ENCODE assay signal across 9 cellular contexts in the genomic region with DNA sequence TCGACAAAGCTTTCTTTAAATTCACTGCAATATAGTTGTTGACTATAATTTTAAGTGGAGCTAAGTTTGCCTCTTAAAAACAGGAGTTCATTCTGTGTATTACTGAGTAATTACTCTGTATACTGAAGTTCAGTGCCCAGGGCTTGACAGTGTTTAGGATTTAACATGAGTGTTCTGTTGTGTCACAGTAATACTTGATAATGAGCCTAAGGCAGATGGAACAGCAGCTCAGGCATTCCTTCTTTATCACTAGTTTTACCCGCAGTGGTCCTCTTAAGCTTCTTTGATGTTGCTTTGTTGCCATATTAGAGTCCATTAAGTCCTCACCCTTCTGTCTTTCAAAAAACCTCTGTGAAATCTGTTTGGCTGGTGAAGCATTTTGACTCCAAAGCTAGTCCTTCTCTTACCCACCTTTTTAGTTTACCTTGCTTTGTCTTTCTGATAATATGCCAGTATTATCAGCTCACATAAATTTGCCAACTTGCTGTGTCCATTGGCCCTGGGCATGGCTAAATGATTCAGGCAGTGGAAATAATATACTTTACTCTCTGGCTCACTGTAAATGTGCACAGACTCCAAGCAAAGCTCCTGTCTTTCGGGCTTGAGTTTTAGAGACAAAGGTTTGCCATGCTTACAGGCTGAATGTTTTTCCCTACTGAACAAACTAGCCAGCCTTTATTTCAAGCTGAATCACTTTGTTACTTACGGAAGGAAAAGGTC. TPM values are rescaled to one million over a fixed set of nuclear protein-coding genes. Genes with fewer than 3 reads are reported as not detected.
DNase-seq lines count a peak whose midpoint lies in the region; ATAC-seq and TF ChIP-seq lines count a peak whose summit lies in the region.
"Had no signal": no experiment of that assay in that cellular context is flagged by ENCODE, and none has a peak within 500 bp of the region (broad histone marks: within the 10 kb centered on the region; RNA-seq: fewer than 3 reads in every experiment).

No MANE protein-coding gene starts in this region.

- peak overlapping the region in 3 of 11 experiments; percentile 5 to 18 (median 11); a peak in 3 of 22 replicates for H3K27ac ChIP-seq in BLaER1 treated with 17β-estradiol and CSF1 and Interleukin-3, amounts not matched to agents 10 nM and 100 nM

- no peak for TF ChIP-seq CTCF in Loucy (conservative IDR thresholded peaks at IDR 0.05; ENCODE audit: low read length)

- H3K36me3 Mint-ChIP-seq in central memory CD8-positive, alpha-beta T cell (ENCODE audit: insufficient read depth) = peaks cover 31% of the 10 kb centered on the region
- peaks cover 12 to 15% of the 10 kb centered on the region in 2 donors for H3K36me3 Mint-ChIP-seq in naive B cell

- peaks cover 7 to 87% (median 49%) of the 10 kb centered on the region in 11 experiments; a peak in 18 of 22 replicates for H4K20me1 ChIP-seq in BLaER1 treated with 17β-estradiol and CSF1 and Interleukin-3, amounts not matched to agents 10 nM and 100 nM
- peaks cover 82% of the 10 kb centered on the region for H4K20me1 ChIP-seq in Loucy (ENCODE audit: insufficient read depth, low read length, poor library complexity, severe bottlenecking)

- no peaks in the 10 kb centered on the region for H3K27me3 ChIP-seq in BLaER1 treated with 17β-estradiol and CSF1 and Interleukin-3, amounts not matched to agents 10 nM and 100 nM
- no peaks in the 10 kb centered on the region for H3K27me3 ChIP-seq in Loucy (ENCODE audit: insufficient read depth, low read length, poor library complexity, severe bottlenecking)

- peak overlapping the region in 2 of 11 experiments; percentile 7 to 26; a peak in 2 of 22 replicates for H3K9ac ChIP-seq in BLaER1 treated with 17β-estradiol and CSF1 and Interleukin-3, amounts not matched to agents 10 nM and 100 nM
- H3K9ac ChIP-seq in Loucy (ENCODE audit: low read depth, low read length, poor library complexity, severe bottlenecking) = peak overlapping the region; percentile 11

- H3K36me3 ChIP-seq in BLaER1 treated with 17β-estradiol and CSF1 and Interleukin-3, amounts not matched to agents 10 nM and 100 nM = peaks cover 54 to 82% (median 68%) of the 10 kb centered on the region in 11 experiments
- H3K36me3 ChIP-seq in Loucy (ENCODE audit: insufficient read depth, low read length) = peaks cover 48% of the 10 kb centered on the region

- peaks cover 4% of the 10 kb centered on the region; the same call in 1 of the 2 replicates for H3F3A ChIP-seq in Loucy (ENCODE audit: low read depth)

- peak overlapping the region; percentile 92 for H3K27ac Mint-ChIP-seq in central memory CD8-positive, alpha-beta T cell (ENCODE audit: low read depth)
- peak overlapping the region; percentile 24 to 87 (median 58) for H3K27ac Mint-ChIP-seq in naive B cell

- H3K4me3 ChIP-seq in BLaER1 treated with 17β-estradiol and CSF1 and Interleukin-3, amounts not matched to agents 10 nM and 100 nM = no peak overlapping the region
- peak overlapping the region; percentile 43 for H3K4me3 ChIP-seq in Loucy (ENCODE audit: low read length, poor library complexity, severe bottlenecking)

- DNase-seq in central memory CD8-positive, alpha-beta T cell (ENCODE audit: low spot score in 2 of 2) = no peak
- DNase-seq in naive B cell (no peak), NCI-H1105 treated with DMSO at 0.1 percent for 48 hours (lab: John Stamatoyannopoulos, UW) (no peak), iPS-NIHi11 (ENCODE audit: low spot score) (no peak), NCI-H1694 (lab: John Stamatoyannopoulos, UW) (no peak)
- no peak for DNase-seq in stimulated activated naive CD4-positive, alpha-beta T cell treated with Interleukin-2 at 50 U/mL for 16 hours (lab: John Stamatoyannopoulos, UW)
- DNase-seq: DMS79 treated with DMSO at 0.1 percent for 48 hours had no signal

- peak overlapping the region; percentile 60 for H3K4me3 Mint-ChIP-seq in central memory CD8-positive, alpha-beta T cell
- peak overlapping the region in 2 of 8 donors; percentile 2 to 31 for H3K4me3 Mint-ChIP-seq in naive B cell

- H3K4me1 ChIP-seq in BLaER1 treated with 17β-estradiol and CSF1 and Interleukin-3, amounts not matched to agents 10 nM and 100 nM = peaks cover 12 to 27% (median 21%) of the 10 kb centered on the region in 10 experiments; a peak in 19 of 20 replicates
- peaks cover 30% of the 10 kb centered on the region for H3K4me1 ChIP-seq in Loucy (ENCODE audit: insufficient read depth, low read length, poor library complexity, severe bottlenecking)

- no peak overlapping the region for H2AFZ ChIP-seq in Loucy (ENCODE audit: low read length)

- peak overlapping the region in 9 of 11 experiments; percentile 7 to 67 (median 49); a peak in 16 of 22 replicates for H3K4me2 ChIP-seq in BLaER1 treated with 17β-estradiol and CSF1 and Interleukin-3, amounts not matched to agents 10 nM and 100 nM
- H3K4me2 ChIP-seq in Loucy (ENCODE audit: low read depth, low read length, poor library complexity, severe bottlenecking) = peak overlapping the region; percentile 67

- no peaks in the 10 kb centered on the region for H3K9me2 ChIP-seq in Loucy (replicated peaks; ENCODE audit: low read depth, low read length)

- H3K9me3 ChIP-seq in BLaER1 treated with 17β-estradiol and CSF1 and Interleukin-3, amounts not matched to agents 10 nM and 100 nM (replicated peaks in 1 of 11) = peaks cover 25 to 34% (median 30%) of the 10 kb centered on the region in 11 experiments
- H3K9me3 ChIP-seq in Loucy (ENCODE audit: insufficient read depth, low read depth, low read length) = 0 out of 2 replicates have a peak, but pooled peaks cover 4% of the 10 kb centered on the region

- ATAC-seq in central memory CD8-positive, alpha-beta T cell (replicated peaks; ENCODE audit: extremely low read depth, poor library complexity, severe bottlenecking) = peak; percentile 26
- no peak for ATAC-seq in naive B cell (ENCODE audit: low read depth in 2 of 2)

- no peaks in the 10 kb centered on the region for H3K27me3 Mint-ChIP-seq in central memory CD8-positive, alpha-beta T cell
- no peaks in the 10 kb centered on the region for H3K27me3 Mint-ChIP-seq in naive B cell

- peaks cover 61% of the 10 kb centered on the region for H3K4me1 Mint-ChIP-seq in central memory CD8-positive, alpha-beta T cell
- peaks cover 25 to 45% (median 29%) of the 10 kb centered on the region in 3 donors for H3K4me1 Mint-ChIP-seq in naive B cell

- H3K9me3 Mint-ChIP-seq in central memory CD8-positive, alpha-beta T cell = no peaks in the 10 kb centered on the region
- peaks cover 0 to 2% (median 0%) of the 10 kb centered on the region in 7 donors for H3K9me3 Mint-ChIP-seq in naive B cell

- peaks cover 98% of the 10 kb centered on the region for H3K79me2 ChIP-seq in Loucy (ENCODE audit: insufficient read depth, low read length)

RNA-seq across cellular contexts. Expression of gene HIPK1, which starts 17.7 kb away (rescaled TPM):
- polyA plus RNA-seq in naive B cell (ENCODE audit: low read depth in 6 of 6) = 1 to 10 TPM in 5 of 6 donors, under 1 TPM in 1; 0.08 to 8.6 (median 6.4) TPM

RNA-seq across cellular contexts. Expression of gene OLFML3, which starts 32.4 kb away (rescaled TPM):
- not detected for polyA plus RNA-seq in naive B cell (ENCODE audit: low read depth in 6 of 6)

RNA-seq across cellular contexts. Expression of gene DCLRE1B, which starts 41.7 kb away (rescaled TPM):
- polyA plus RNA-seq in naive B cell (ENCODE audit: low read depth in 6 of 6) = 1 to 10 TPM; 2.7 to 7.5 (median 5.0) TPM

RNA-seq across cellular contexts. Expression of gene AP4B1, which starts 42.2 kb away (rescaled TPM):
- polyA plus RNA-seq in naive B cell (ENCODE audit: low read depth in 6 of 6) = 10 to 100 TPM; 13.6 to 24.6 (median 15.8) TPM

RNA-seq across cellular contexts. Expression of gene BCL2L15, which starts 59.4 kb away (rescaled TPM):
- polyA plus RNA-seq in naive B cell (ENCODE audit: low read depth in 6 of 6) = under 1 TPM in 2 of 6 donors, not detected in 4; 0.05 TPM
